ENCODE assay signal across 1 cellular context in genomic region chr5:96934695-96935555, GRCh38.
TF ChIP-seq lines count a peak whose summit lies in the region.

No MANE protein-coding gene starts in this region.

TF ChIP-seq in K562, 482 proteins besides CTCF, POLR2A, EP300 and RAD21 (continued from another document and continues in another):
- no peak for TF ChIP-seq CHD7 (IDR thresholded peaks at IDR 0.05; ENCODE audit: low read depth, low read length)
- TF ChIP-seq ZNF655 (CRISPR knock-in tag; IDR thresholded peaks at IDR 0.05), result no peak
- no peak for TF ChIP-seq ZSCAN32 (CRISPR knock-in tag; IDR thresholded peaks at IDR 0.05)
- TF ChIP-seq TAF15 (IDR thresholded peaks at IDR 0.05; ENCODE audit: low read depth, low read length), result 0 out of 2 replicates have a peak, but pooled peaks have one; percentile 9
- TF ChIP-seq ZNF41 (CRISPR knock-in tag; conservative IDR thresholded peaks at IDR 0.05), result no peak
- TF ChIP-seq NR2C1 (IDR thresholded peaks at IDR 0.05), result no peak
- no peak for TF ChIP-seq NR2C1 (tag; IDR thresholded peaks at IDR 0.05)
- no peak for TF ChIP-seq FOXJ2 (tag; IDR thresholded peaks at IDR 0.05)
- no peak for TF ChIP-seq ZNF280A (IDR thresholded peaks at IDR 0.05; ENCODE audit: low read depth, partially characterized antibody)
- peak; percentile 48; the same call in 1 of the 2 replicates for TF ChIP-seq BCOR (IDR thresholded peaks at IDR 0.05)
- no peak for TF ChIP-seq ATF1 (CRISPR knock-in tag; IDR thresholded peaks at IDR 0.05)
- TF ChIP-seq ATF1 (tag; IDR thresholded peaks at IDR 0.05), result peak; percentile 70
- peak; percentile 98 for TF ChIP-seq NEUROD1 (IDR thresholded peaks at IDR 0.05; ENCODE audit: borderline replicate concordance, low read depth, low read length, partially characterized antibody)
- TF ChIP-seq DMBX1 (CRISPR knock-in tag; IDR thresholded peaks at IDR 0.05; ENCODE audit: borderline replicate concordance), result peak; percentile 51; the same call in 1 of the 2 replicates
- no peak for TF ChIP-seq RERE (CRISPR knock-in tag; IDR thresholded peaks at IDR 0.05; ENCODE audit: borderline replicate concordance)
- no peak for TF ChIP-seq EHMT2 (IDR thresholded peaks at IDR 0.05)
- TF ChIP-seq ARID1B (IDR thresholded peaks at IDR 0.05), result peak; percentile 54; the same call in 1 of the 2 replicates
- peak; percentile 56 to 64; a peak in 3 of 4 replicates for TF ChIP-seq NONO (IDR thresholded peaks at IDR 0.05; ENCODE audit: low read depth in 2 of 2, low read length in 1 of 2)
- TF ChIP-seq MCM7 (IDR thresholded peaks at IDR 0.05), result no peak
- no peak for TF ChIP-seq SP2 (IDR thresholded peaks at IDR 0.05; ENCODE audit: extremely low read depth, low read depth, low read length, poor library complexity, severe bottlenecking)
- peak; percentile 74 for TF ChIP-seq PKNOX1 (IDR thresholded peaks at IDR 0.05)
- no peak for TF ChIP-seq MECOM (CRISPR knock-in tag; IDR thresholded peaks at IDR 0.05)
- no peak for TF ChIP-seq HNRNPLL (IDR thresholded peaks at IDR 0.05; ENCODE audit: low read depth, low read length, poor library complexity, severe bottlenecking)
- TF ChIP-seq LARP7 (IDR thresholded peaks at IDR 0.05), result peak; percentile 51; the same call in 1 of the 2 replicates
- TF ChIP-seq ATF4 (CRISPR knock-in tag; IDR thresholded peaks at IDR 0.05), result no peak
- no peak for TF ChIP-seq PPARD (CRISPR knock-in tag; IDR thresholded peaks at IDR 0.05)
- no peak for TF ChIP-seq ZNF668 (CRISPR knock-in tag; IDR thresholded peaks at IDR 0.05)
- TF ChIP-seq PURB (CRISPR knock-in tag; IDR thresholded peaks at IDR 0.05; ENCODE audit: low read depth), result no peak
- TF ChIP-seq TFAM (CRISPR knock-in tag; conservative IDR thresholded peaks at IDR 0.05), result no peak
- TF ChIP-seq KLF13 (tag; IDR thresholded peaks at IDR 0.05; ENCODE audit: borderline replicate concordance, low read depth), result peak; percentile 48; the same call in 1 of the 2 replicates
- TF ChIP-seq SETDB1 (IDR thresholded peaks at IDR 0.05; ENCODE audit: low read length), result no peak
- no peak for TF ChIP-seq ZNF274 (IDR thresholded peaks at IDR 0.05; ENCODE audit: borderline replicate concordance, low read depth, low read length)
- TF ChIP-seq FOXJ3 (CRISPR knock-in tag; IDR thresholded peaks at IDR 0.05), result no peak
- no peak; the same call in 1 of the 2 replicates for TF ChIP-seq NBN (IDR thresholded peaks at IDR 0.05; ENCODE audit: low read depth)
- TF ChIP-seq IRF2 (CRISPR knock-in tag; IDR thresholded peaks at IDR 0.05), result no peak
- peak; percentile 40; the same call in 1 of the 2 replicates for TF ChIP-seq THAP12 (CRISPR knock-in tag; IDR thresholded peaks at IDR 0.05)
- no peak for TF ChIP-seq NR1H2 (CRISPR knock-in tag; IDR thresholded peaks at IDR 0.05)
- TF ChIP-seq HDGF (IDR thresholded peaks at IDR 0.05), result no peak
